Comparison of ENCODE assay signal across 25 cellular contexts in the genomic region with DNA sequence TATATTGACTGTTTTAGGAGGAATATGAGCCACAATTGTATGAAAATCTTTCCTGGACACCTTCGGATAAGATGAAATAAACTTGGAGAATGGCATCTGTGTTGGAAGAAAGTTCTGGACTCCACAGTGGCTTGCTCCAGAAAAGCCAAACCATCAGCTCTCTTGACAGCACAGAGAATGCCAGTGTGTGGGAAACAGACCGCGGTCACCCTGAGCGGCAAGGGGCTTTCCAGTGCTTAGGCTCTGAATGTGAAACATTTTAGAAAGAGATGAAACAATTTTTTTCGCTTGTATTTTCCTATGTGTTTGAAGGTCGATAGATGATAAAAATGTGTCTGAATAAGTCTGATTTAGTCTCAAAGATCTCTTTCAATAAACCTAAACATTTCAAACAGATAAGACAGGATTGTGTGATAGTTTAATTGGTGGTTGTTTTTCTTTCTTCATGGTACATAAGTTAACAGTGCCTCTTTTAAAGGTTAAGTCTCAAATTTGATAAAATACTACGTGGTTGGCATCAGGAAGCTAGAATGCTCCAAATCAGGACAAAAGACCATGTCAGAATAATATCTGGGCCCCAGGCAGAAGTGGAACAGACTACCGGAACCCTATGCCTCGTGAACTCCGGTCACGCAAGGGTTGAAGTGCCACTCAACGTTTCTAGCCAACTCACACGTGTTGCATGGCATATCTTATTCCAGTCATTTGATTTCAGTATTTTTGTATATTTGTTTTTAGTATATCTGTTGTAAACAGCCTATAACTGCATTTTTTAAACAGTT.
"Had no signal": no experiment of that assay in that cellular context is flagged by ENCODE, and none has a peak within 500 bp of the region (broad histone marks: within the 10 kb centered on the region; RNA-seq: fewer than 3 reads in every experiment).

No MANE protein-coding gene starts in this region.

- ATAC-seq: activated CD4-positive, CD25-positive, alpha-beta regulatory T cell treated with anti-CD3 and anti-CD28 coated beads, Interleukin-2, amount 50 U/mL, for 24 hours; activated CD8-positive, alpha-beta T cell treated with anti-CD3 and anti-CD28 coated beads, Interleukin-2, amount 10 ng/mL, durations not matched to agents 7 days and 5 days; activated naive CD4-positive, alpha-beta T cell treated with anti-CD3 and anti-CD28 coated beads, Interleukin-2, amount 50 U/mL, for 72 hours; activated naive CD8-positive, alpha-beta T cell treated with anti-CD3 and anti-CD28 coated beads, Interleukin-2, amount 50 U/mL, for 24 hours; body of pancreas; PC-3 had no signal

- H3K9me3 ChIP-seq: body of pancreas, SJSA1 had no signal

- H3K36me3 ChIP-seq: ascending aorta, SJSA1 had no signal

- H3K4me1 Mint-ChIP-seq: activated naive CD8-positive, alpha-beta T cell treated with anti-CD3 and anti-CD28 coated beads, Interleukin-2, amount 50 U/mL, for 24 hours had no signal

- H3K4me1 ChIP-seq: ascending aorta, body of pancreas had no signal

- DNase-seq: activated CD4-positive, alpha-beta T cell treated with anti-CD3 and anti-CD28 coated beads for 4 hours; activated CD8-positive, alpha-beta memory T cell treated with anti-CD3 and anti-CD28 coated beads, Interleukin-2, amount 50 U/mL, for 48 hours; activated CD8-positive, alpha-beta T cell treated with anti-CD3 and anti-CD28 coated beads, Interleukin-2, amount 10 ng/mL, durations not matched to agents 7 days and 5 days; activated naive CD4-positive, alpha-beta T cell treated with Interleukin-2 at 50 U/mL for 16 hours; activated naive CD8-positive, alpha-beta T cell treated with anti-CD3 and anti-CD28 coated beads, Interleukin-2, amount 50 U/mL, for 24 hours; activated T-cell treated with anti-CD3 and anti-CD28 coated beads, Interleukin-2, amount 50 U/mL, for 1 hour; amniotic stem cell; body of pancreas; central memory CD4-positive, alpha-beta T cell; NCI-H1092 treated with DMSO at 0.1 percent for 48 hours; NCI-H1417 treated with DMSO at 0.1 percent for 48 hours; NCI-H1694; NCI-H2029; NCI-H2107; NCI-H510A treated with DMSO at 0.1 percent for 48 hours; NCI-H69; NK-92 treated with Interleukin-12 subunit alpha and Interleukin-12 subunit beta, amount 100 ng/mL, for 24 hours; PC-3; SHP77 had no signal

- H3K27me3 Mint-ChIP-seq: activated naive CD8-positive, alpha-beta T cell treated with anti-CD3 and anti-CD28 coated beads, Interleukin-2, amount 50 U/mL, for 24 hours had no signal

- H3K27me3 ChIP-seq: ascending aorta, body of pancreas, SJSA1 had no signal

- H3K27ac Mint-ChIP-seq: activated CD8-positive, alpha-beta T cell treated with anti-CD3 and anti-CD28 coated beads, Interleukin-2, amount 10 ng/mL, durations not matched to agents 7 days and 5 days; activated naive CD4-positive, alpha-beta T cell treated with anti-CD3 and anti-CD28 coated beads, Interleukin-2, amount 50 U/mL, for 72 hours; activated naive CD8-positive, alpha-beta T cell treated with anti-CD3 and anti-CD28 coated beads, Interleukin-2, amount 50 U/mL, for 24 hours; T-helper 1 cell treated with Interleukin-12 subunit alpha and Interleukin-12 subunit beta and Interleukin-4 antibody, amounts not matched to agents 30 μg/mL and 1 μg/mL, for 36 hours had no signal

- H3K27ac ChIP-seq: ascending aorta, body of pancreas, coronary artery, SJSA1 had no signal

- H3K4me3 Mint-ChIP-seq: activated CD8-positive, alpha-beta T cell treated with anti-CD3 and anti-CD28 coated beads, Interleukin-2, amount 10 ng/mL, durations not matched to agents 7 days and 5 days; activated naive CD8-positive, alpha-beta T cell treated with anti-CD3 and anti-CD28 coated beads, Interleukin-2, amount 50 U/mL, for 24 hours; T-helper 1 cell treated with Interleukin-12 subunit alpha and Interleukin-12 subunit beta and Interleukin-4 antibody, amounts not matched to agents 30 μg/mL and 1 μg/mL, for 36 hours had no signal

- H3K36me3 Mint-ChIP-seq: activated naive CD4-positive, alpha-beta T cell treated with anti-CD3 and anti-CD28 coated beads, Interleukin-2, amount 50 U/mL, for 72 hours had no signal

- H3K9me3 Mint-ChIP-seq: activated naive CD4-positive, alpha-beta T cell treated with anti-CD3 and anti-CD28 coated beads, Interleukin-2, amount 50 U/mL, for 72 hours; activated naive CD8-positive, alpha-beta T cell treated with anti-CD3 and anti-CD28 coated beads, Interleukin-2, amount 50 U/mL, for 24 hours; T-helper 1 cell treated with Interleukin-12 subunit alpha and Interleukin-12 subunit beta and Interleukin-4 antibody, amounts not matched to agents 30 μg/mL and 1 μg/mL, for 36 hours had no signal

- H3K4me3 ChIP-seq: ascending aorta, body of pancreas, coronary artery, SJSA1 had no signal
